In the genomic region with DNA sequence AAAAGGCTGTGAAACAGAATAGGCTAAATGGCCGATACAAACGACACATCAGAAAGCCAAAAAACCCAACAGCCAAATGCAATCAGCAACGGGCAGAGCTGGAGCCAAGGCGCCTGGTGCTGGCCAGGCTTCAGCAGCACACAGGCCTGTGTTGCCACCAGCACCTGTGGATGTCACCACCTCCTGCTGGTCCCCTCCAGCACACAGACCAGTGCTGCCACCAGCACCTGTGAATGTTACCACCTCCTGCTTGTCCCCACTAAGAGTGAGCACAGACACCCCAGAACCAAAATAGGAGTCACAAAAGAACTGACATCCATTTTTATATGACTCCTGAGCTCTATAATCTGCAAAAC, we compare ENCODE assay signal across 19 cellular contexts. TPM values are rescaled to one million over a fixed set of nuclear protein-coding genes. Genes with fewer than 3 reads are reported as not detected.
DNase-seq lines count a peak whose midpoint lies in the region; ATAC-seq and TF ChIP-seq lines count a peak whose summit lies in the region.
"Had no signal": no experiment of that assay in that cellular context is flagged by ENCODE, and none has a peak within 500 bp of the region (broad histone marks: within the 10 kb centered on the region; RNA-seq: fewer than 3 reads in every experiment).

No MANE protein-coding gene starts in this region.

- intact Hi-C loops in ascending aorta (cut with DNase I) (loop anchor here (5.0 kb wide), 1 partner anchor 43 kb away; a partner anchor contains a TSS), transverse colon (cut with DNase I; ENCODE audit: low total_unique reads) (no loop called here)

- H3K9ac ChIP-seq in muscle layer of colon (ENCODE audit: low read length) = peak overlapping the region; percentile 17
- H3K9ac ChIP-seq: KMS-11 had no signal

- 37 to 70% methylated on average over 3 to 4 of the region's 4 CpGs for WGBS in transverse colon (ENCODE audit: low coverage in 1 of 2), 2 donors

- no peaks in the 10 kb centered on the region for H3K36me3 Mint-ChIP-seq in glutamatergic neuron (ENCODE audit: unreplicated experiment)

- no peak for ATAC-seq in GM18498 (IDR thresholded peaks at IDR 0.05; ENCODE audit: unreplicated experiment)
- ATAC-seq: foreskin keratinocyte had no signal

- H3K4me1 ChIP-seq in ascending aorta (peaks cover 27 to 74% of the 10 kb centered on the region in 2 donors), muscle layer of colon (ENCODE audit: insufficient read depth, low read length) (peaks cover 91% of the 10 kb centered on the region), transverse colon (peaks cover 11 to 45% (median 15%) of the 10 kb centered on the region in 4 donors)
- H3K4me1 ChIP-seq: foreskin keratinocyte had no signal

- no peak for TF ChIP-seq POLR2A in transverse colon (IDR thresholded peaks at IDR 0.05)

- no peak for TF ChIP-seq EP300 in transverse colon (IDR thresholded peaks at IDR 0.05; ENCODE audit: low read depth)

- DNase-seq in ascending aorta (ENCODE audit: low spot score in 2 of 2) (no peak), glutamatergic neuron (no peak), transverse colon (no peak), SIG-M5 (lab: John Stamatoyannopoulos, UW) (no peak), NCI-H2081 treated with DMSO at 0.1 percent for 48 hours (lab: John Stamatoyannopoulos, UW) (no peak)
- DNase-seq: activated CD4-positive, CD25-positive, alpha-beta regulatory T cell; activated gamma-delta T cell; DMS153; foreskin keratinocyte; mesendoderm; stimulated activated naive CD4-positive, alpha-beta T cell had no signal

- H3K27me3 ChIP-seq in ascending aorta = no peaks in the 10 kb centered on the region
- H3K27me3 ChIP-seq in muscle layer of colon (ENCODE audit: control insufficient read depth in 1 of 2, insufficient read depth in 2 of 2, low read length in 2 of 2) = no peaks in the 10 kb centered on the region
- no peaks in the 10 kb centered on the region for H3K27me3 ChIP-seq in transverse colon
- H3K27me3 ChIP-seq: foreskin keratinocyte, neutrophil had no signal

- H3K9me3 Mint-ChIP-seq in glutamatergic neuron (ENCODE audit: unreplicated experiment) = peaks cover 14% of the 10 kb centered on the region
- H3K9me3 Mint-ChIP-seq: T-helper 1 cell treated with Interleukin-12 subunit alpha and Interleukin-12 subunit beta and Interleukin-4 antibody, amounts not matched to agents 30 μg/mL and 1 μg/mL, for 36 hours had no signal

- H3K36me3 ChIP-seq in ascending aorta = peaks cover 4 to 7% of the 10 kb centered on the region in 2 donors
- no peaks in the 10 kb centered on the region for H3K36me3 ChIP-seq in muscle layer of colon (ENCODE audit: insufficient read depth, low read length)
- no peaks in the 10 kb centered on the region for H3K36me3 ChIP-seq in transverse colon
- H3K36me3 ChIP-seq: neutrophil had no signal

- H3K4me3 ChIP-seq in ascending aorta (peak overlapping the region in 1 of 2 donors; percentile 18), muscle layer of colon (ENCODE audit: low read depth in 1 of 2, low read length in 2 of 2) (peak overlapping the region in 1 of 2 donors; percentile 24), transverse colon (no peak overlapping the region)
- H3K4me3 ChIP-seq: skin epidermis had no signal

- peaks cover 70% of the 10 kb centered on the region for H3K4me1 Mint-ChIP-seq in glutamatergic neuron (ENCODE audit: low read depth, unreplicated experiment)

- in situ Hi-C loops in transverse colon (cut with MboI; ENCODE audit: low pct_ligation_motif_present in 1 of 4, low pct_unique_long_range_greater_than_20kb in 1 of 4, low sequenced_read_pairs in 3 of 4) = no loop called here

- peak overlapping the region; percentile 88 to 92 for H3K27ac ChIP-seq in ascending aorta
- H3K27ac ChIP-seq in muscle layer of colon (ENCODE audit: low read depth, low read length) = peak overlapping the region; percentile 87
- peak overlapping the region; percentile 76 to 94 (median 84) for H3K27ac ChIP-seq in transverse colon
- H3K27ac ChIP-seq: foreskin keratinocyte, HL-60, KMS-11, neutrophil had no signal

- H3K27me3 Mint-ChIP-seq in glutamatergic neuron (ENCODE audit: unreplicated experiment) = peaks cover 10% of the 10 kb centered on the region

- H3K27ac Mint-ChIP-seq in glutamatergic neuron (ENCODE audit: unreplicated experiment) = peak overlapping the region; percentile 94
- H3K27ac Mint-ChIP-seq: B cell; T-helper 1 cell treated with Interleukin-12 subunit alpha and Interleukin-12 subunit beta and Interleukin-4 antibody, amounts not matched to agents 30 μg/mL and 1 μg/mL, for 36 hours had no signal

- TF ChIP-seq CTCF in ascending aorta (IDR thresholded peaks at IDR 0.05) (no peak), glutamatergic neuron (IDR thresholded peaks at IDR 0.05; ENCODE audit: partially characterized antibody, unreplicated experiment) (no peak), transverse colon (IDR thresholded peaks at IDR 0.05) (no peak)

- H3K4me3 Mint-ChIP-seq in glutamatergic neuron (ENCODE audit: unreplicated experiment) = peak overlapping the region; percentile 39
- H3K4me3 Mint-ChIP-seq: B cell; T-helper 1 cell treated with Interleukin-12 subunit alpha and Interleukin-12 subunit beta and Interleukin-4 antibody, amounts not matched to agents 30 μg/mL and 1 μg/mL, for 36 hours had no signal

- H3K9me3 ChIP-seq in ascending aorta (no peaks in the 10 kb centered on the region), muscle layer of colon (ENCODE audit: low read length) (no peaks in the 10 kb centered on the region), transverse colon (no peaks in the 10 kb centered on the region)
- H3K9me3 ChIP-seq: neutrophil had no signal

RNA-seq across cellular contexts. Expression of a gene that starts 42.1 kb away (rescaled TPM):
- total RNA-seq in ascending aorta = 416 TPM
- 221 TPM for total RNA-seq in glutamatergic neuron (ENCODE audit: unreplicated experiment)
- 100 to 1,000 TPM in 3 of 4 donors, 10 to 100 TPM in 1; 92.2 to 308 (median 150) TPM for total RNA-seq in transverse colon
